Comparison of ENCODE assay signal across 8 cellular contexts in genomic region chr3:173993299-173993698, GRCh38.
DNase-seq lines count a peak whose midpoint lies in the region; ATAC-seq and TF ChIP-seq lines count a peak whose summit lies in the region.

No MANE protein-coding gene starts in this region.

- no peak for TF ChIP-seq CTCF in nephron progenitor cell (IDR thresholded peaks at IDR 0.05)

- H3K36me3 Mint-ChIP-seq in nephron progenitor cell (ENCODE audit: low read depth) (no peaks in the 10 kb centered on the region), immature natural killer cell (no peaks in the 10 kb centered on the region)
- no peaks in the 10 kb centered on the region for H3K36me3 Mint-ChIP-seq in natural killer cell treated with Interleukin-12 subunit alpha and Interleukin-12 subunit beta and Interleukin-15 and Interleukin-18, amount 100 ng/mL, for 72 hours

- H3K9me3 Mint-ChIP-seq in nephron progenitor cell (no peaks in the 10 kb centered on the region), immature natural killer cell (peaks cover 0 to 27% (median 6%) of the 10 kb centered on the region in 6 donors)
- H3K9me3 Mint-ChIP-seq in natural killer cell treated with Interleukin-12 subunit alpha and Interleukin-12 subunit beta and Interleukin-15 and Interleukin-18, amount 100 ng/mL, for 72 hours = peaks cover 5% of the 10 kb centered on the region

- H3K27ac Mint-ChIP-seq in nephron progenitor cell (no peak overlapping the region), immature natural killer cell (no peak overlapping the region)
- no peak overlapping the region for H3K27ac Mint-ChIP-seq in natural killer cell treated with Interleukin-12 subunit alpha and Interleukin-12 subunit beta and Interleukin-15 and Interleukin-18, amount 100 ng/mL, for 72 hours

- no peak for ATAC-seq in GM19455 (IDR thresholded peaks at IDR 0.05; ENCODE audit: unreplicated experiment)
- ATAC-seq in natural killer cell treated with Interleukin-12 subunit alpha and Interleukin-12 subunit beta and Interleukin-15 and Interleukin-18, amount 100 ng/mL, for 72 hours = no peak

- DNase-seq in Caki2 (ENCODE audit: low read depth) (peak; percentile 56), HPDE6-E6E7 (ENCODE audit: extremely low spot score) (peak; percentile 16), SW480 (ENCODE audit: low spot score) (peak; percentile 9), iris pigment epithelial cell (ENCODE audit: low read depth) (peak; percentile 64), nephron progenitor cell (no peak), immature natural killer cell (no peak)
- DNase-seq in natural killer cell treated with Interleukin-12 subunit alpha and Interleukin-12 subunit beta and Interleukin-15 and Interleukin-18, amount 100 ng/mL, for 72 hours (ENCODE audit: low spot score) = no peak

- H3K27me3 Mint-ChIP-seq in nephron progenitor cell (ENCODE audit: low read depth, poor library complexity) = no peaks in the 10 kb centered on the region
- no peaks in the 10 kb centered on the region for H3K27me3 Mint-ChIP-seq in natural killer cell treated with Interleukin-12 subunit alpha and Interleukin-12 subunit beta and Interleukin-15 and Interleukin-18, amount 100 ng/mL, for 72 hours
- H3K27me3 Mint-ChIP-seq in immature natural killer cell (ENCODE audit: low read depth in 3 of 3) = no peaks in the 10 kb centered on the region

- in situ Hi-C loops in Caki2 (cut with HindIII; ENCODE audit: low pct_unique_long_range_greater_than_20kb, low sequenced_read_pairs) = no loop called here

- H3K4me1 Mint-ChIP-seq in nephron progenitor cell = no peaks in the 10 kb centered on the region
- H3K4me1 Mint-ChIP-seq in natural killer cell treated with Interleukin-12 subunit alpha and Interleukin-12 subunit beta and Interleukin-15 and Interleukin-18, amount 100 ng/mL, for 72 hours (ENCODE audit: low read depth in 2 of 2) = no peaks in the 10 kb centered on the region
- no peaks in the 10 kb centered on the region for H3K4me1 Mint-ChIP-seq in immature natural killer cell

- no peak overlapping the region for H3K4me3 Mint-ChIP-seq in nephron progenitor cell
- H3K4me3 Mint-ChIP-seq in natural killer cell treated with Interleukin-12 subunit alpha and Interleukin-12 subunit beta and Interleukin-15 and Interleukin-18, amount 100 ng/mL, for 72 hours = no peak overlapping the region
- H3K4me3 Mint-ChIP-seq in immature natural killer cell = no peak overlapping the region

Comparison
In these comparisons a context has a peak if more than half of its experiments do, and no peak if none do; other contexts are left out.
1. DNase-seq: peak in Caki2 (single experiment), HPDE6-E6E7 (single experiment), SW480 (single experiment) and iris pigment epithelial cell (single experiment); none in nephron progenitor cell (single experiment), natural killer cell treated with Interleukin-12 subunit alpha and Interleukin-12 subunit beta and Interleukin-15 and Interleukin-18, amount 100 ng/mL, for 72 hours (single experiment) and immature natural killer cell (0 of 3).